Comparison of ENCODE assay signal across 9 cellular contexts in genomic region chr5:139404484-139404840, GRCh38. TPM values are rescaled to one million over a fixed set of nuclear protein-coding genes. Genes with fewer than 3 reads are reported as not detected.
DNase-seq lines count a peak whose midpoint lies in the region; ATAC-seq and TF ChIP-seq lines count a peak whose summit lies in the region.
"Had no signal": no experiment of that assay in that cellular context is flagged by ENCODE, and none has a peak within 500 bp of the region (broad histone marks: within the 10 kb centered on the region; RNA-seq: fewer than 3 reads in every experiment).

No MANE protein-coding gene starts in this region.

- no peaks in the 10 kb centered on the region for H3K36me3 ChIP-seq in liver (ENCODE audit: control insufficient read depth in 4 of 4, insufficient read depth in 3 of 4, low read depth in 1 of 4, low read length in 3 of 4)
- H3K36me3 ChIP-seq in thyroid gland: no peaks in the 10 kb centered on the region

- intact Hi-C loops in thyroid gland (cut with DNase I): no loop called here

- no peaks in the 10 kb centered on the region for H3K27me3 Mint-ChIP-seq in activated T-cell treated with anti-CD3 and anti-CD28 coated beads, Interleukin-2, amount 50 U/mL, for 24 hours
- no peaks in the 10 kb centered on the region for H3K27me3 Mint-ChIP-seq in activated naive CD8-positive, alpha-beta T cell

- peak overlapping the region; percentile 45 to 51 for H3K9ac ChIP-seq in liver (ENCODE audit: low read depth in 1 of 2, low read length in 2 of 2)

- H3K9me3 Mint-ChIP-seq in activated T-cell treated with anti-CD3 and anti-CD28 coated beads, Interleukin-2, amount 50 U/mL, for 24 hours: no peaks in the 10 kb centered on the region
- no peaks in the 10 kb centered on the region for H3K9me3 Mint-ChIP-seq in activated naive CD8-positive, alpha-beta T cell (ENCODE audit: low read depth)

- H3K36me3 Mint-ChIP-seq in activated T-cell treated with anti-CD3 and anti-CD28 coated beads, Interleukin-2, amount 50 U/mL, for 24 hours (ENCODE audit: low read depth): peaks cover 10% of the 10 kb centered on the region
- H3K36me3 Mint-ChIP-seq in activated naive CD8-positive, alpha-beta T cell: no peaks in the 10 kb centered on the region

- H3K4me1 ChIP-seq in liver (ENCODE audit: control insufficient read depth in 4 of 4, insufficient read depth in 4 of 4, low read length in 3 of 4): peaks cover 0 to 11% (median 8%) of the 10 kb centered on the region in 4 donors
- H3K4me1 ChIP-seq in thyroid gland: peaks cover 5 to 14% of the 10 kb centered on the region in 2 donors

- H3K27ac Mint-ChIP-seq in activated T-cell treated with anti-CD3 and anti-CD28 coated beads, Interleukin-2, amount 50 U/mL, for 24 hours: peak overlapping the region; percentile 99
- peak overlapping the region; percentile 100 for H3K27ac Mint-ChIP-seq in activated naive CD8-positive, alpha-beta T cell

- no peaks in the 10 kb centered on the region for H3K9me3 ChIP-seq in liver (ENCODE audit: control insufficient read depth in 4 of 4, low read length in 3 of 4)
- H3K9me3 ChIP-seq in thyroid gland: no peaks in the 10 kb centered on the region

- no peak for ATAC-seq in GM21786 (IDR thresholded peaks at IDR 0.05; ENCODE audit: unreplicated experiment)

- H3K4me3 ChIP-seq in liver (ENCODE audit: low read depth in 1 of 3, low read length in 3 of 3) (peak overlapping the region; percentile 38 to 47 (median 40)), thyroid gland (replicated peaks in 1 of 3) (peak overlapping the region in 1 of 3 donors; percentile 29)

- H3K27ac ChIP-seq in liver (ENCODE audit: low read depth in 1 of 2, low read length in 2 of 2): peak overlapping the region; percentile 92 to 95
- H3K27ac ChIP-seq in thyroid gland: peak overlapping the region; percentile 76 to 81 (median 79)

- H3K27me3 ChIP-seq in liver (ENCODE audit: control insufficient read depth in 4 of 4, insufficient read depth in 4 of 4, low read length in 3 of 4): no peaks in the 10 kb centered on the region
- no peaks in the 10 kb centered on the region for H3K27me3 ChIP-seq in thyroid gland

- TF ChIP-seq POLR2A in thyroid gland (IDR thresholded peaks at IDR 0.05): no peak

- no peak for TF ChIP-seq RAD21 in liver (IDR thresholded peaks at IDR 0.05)

- H3K4me1 Mint-ChIP-seq in activated T-cell treated with anti-CD3 and anti-CD28 coated beads, Interleukin-2, amount 50 U/mL, for 24 hours (ENCODE audit: low read depth): peaks cover 36% of the 10 kb centered on the region
- peaks cover 29% of the 10 kb centered on the region for H3K4me1 Mint-ChIP-seq in activated naive CD8-positive, alpha-beta T cell (ENCODE audit: low read depth)

- peak overlapping the region; percentile 85 for H3K4me3 Mint-ChIP-seq in activated T-cell treated with anti-CD3 and anti-CD28 coated beads, Interleukin-2, amount 50 U/mL, for 24 hours
- H3K4me3 Mint-ChIP-seq in activated naive CD8-positive, alpha-beta T cell: peak overlapping the region; percentile 96

- TF ChIP-seq CTCF in liver (IDR thresholded peaks at IDR 0.05; ENCODE audit: low read depth, low read length, missing input control) (no peak), thyroid gland (IDR thresholded peaks at IDR 0.05) (no peak)

- WGBS in liver: 69% methylated on average over 5 of the region's 5 CpGs
- 52 to 60% methylated on average over 5 of the region's 5 CpGs for WGBS in thyroid gland, 2 donors

- no peak for DNase-seq in activated T-cell treated with anti-CD3 and anti-CD28 coated beads, Interleukin-2, amount 50 U/mL, for 24 hours
- no peak for DNase-seq in activated T-cell treated with anti-CD3 and anti-CD28 coated beads, Interleukin-2, amount 50 U/mL, for 48 hours
- DNase-seq in thyroid gland: no peak
- no peak for DNase-seq in T1000 (lab: John Stamatoyannopoulos, UW)
- no peak for DNase-seq in D341Med (ENCODE audit: low spot score)

TF ChIP-seq in liver, 16 proteins besides CTCF, POLR2A, EP300 and RAD21:
- TF ChIP-seq MAX (IDR thresholded peaks at IDR 0.05): no peak
- no peak for TF ChIP-seq YY1 (IDR thresholded peaks at IDR 0.05)
- TF ChIP-seq FOXA2 (IDR thresholded peaks at IDR 0.05): no peak
- no peak for TF ChIP-seq ZBTB33 (IDR thresholded peaks at IDR 0.05)
- no peak for TF ChIP-seq REST (IDR thresholded peaks at IDR 0.05)
- TF ChIP-seq HNF4A (conservative IDR thresholded peaks at IDR 0.05): no peak
- TF ChIP-seq FOXA1 (IDR thresholded peaks at IDR 0.05): no peak
- no peak for TF ChIP-seq JUND (IDR thresholded peaks at IDR 0.05)
- no peak for TF ChIP-seq ATF3 (IDR thresholded peaks at IDR 0.05)
- no peak for TF ChIP-seq GABPA (IDR thresholded peaks at IDR 0.05 in 1 of 2, conservative IDR thresholded peaks at IDR 0.05 in 1 of 2)
- no peak for TF ChIP-seq RXRA (IDR thresholded peaks at IDR 0.05)
- no peak for TF ChIP-seq NR2F2 (IDR thresholded peaks at IDR 0.05)

RNA-seq across cellular contexts. Expression of gene SPATA24, which starts 0.6 kb away (rescaled TPM):
- total RNA-seq in liver (1 to 10 TPM; 1.8 to 2.4 TPM), thyroid gland (10 to 100 TPM in 1 of 4 donors, 1 to 10 TPM in 3; 6.5 to 14.2 (median 7.3) TPM)
- 1 to 10 TPM; 2.7 TPM for polyA plus RNA-seq in liver

RNA-seq across cellular contexts. Expression of gene PROB1, which starts 9.6 kb away (rescaled TPM):
- total RNA-seq in liver (under 1 TPM; 0.28 to 0.67 TPM), thyroid gland (1 to 10 TPM; 1.6 to 4.2 (median 1.9) TPM)
- under 1 TPM; 0.04 to 0.39 TPM for polyA plus RNA-seq in liver

RNA-seq across cellular contexts. Expression of gene MZB1, which starts 14.7 kb away (rescaled TPM):
- total RNA-seq in liver (1 to 10 TPM; 1.8 TPM), thyroid gland (1 to 10 TPM in 2 of 4 donors, not detected in 2; 1.1 to 6.0 TPM)
- polyA plus RNA-seq in liver: 10 to 100 TPM in 1 of 2 donors, 1 to 10 TPM in 1; 1.8 to 23.7 TPM

RNA-seq across cellular contexts. Expression of gene SLC23A1, which starts 21.4 kb away (rescaled TPM):
- total RNA-seq in liver (10 to 100 TPM in 1 of 2 donors, 1 to 10 TPM in 1; 10.0 to 17.5 TPM), thyroid gland (not detected)
- polyA plus RNA-seq in liver: 10 to 100 TPM; 17.3 to 18.0 TPM
- total RNA-seq: NCI-H460 had no signal

RNA-seq across cellular contexts. Expression of gene DNAJC18, which starts 34.9 kb away (rescaled TPM):
- total RNA-seq in liver (1 to 10 TPM in 1 of 2 donors, under 1 TPM in 1; 0.92 to 1.8 TPM), thyroid gland (10 to 100 TPM in 3 of 4 donors, 1 to 10 TPM in 1; 7.9 to 21.0 (median 12.7) TPM)
- under 1 TPM; 0.66 to 0.74 TPM for polyA plus RNA-seq in liver
